ENCODE assay signal across 12 cellular contexts in genomic region chrX:65695849-65696248, GRCh38. TPM values are rescaled to one million over a fixed set of nuclear protein-coding genes. Genes with fewer than 3 reads are reported as not detected.
A peak's percentile ranks its signal among the peaks of the same experiment; 100 is the strongest.
DNase-seq lines count a peak whose midpoint lies in the region; TF ChIP-seq lines count a peak whose summit lies in the region.
"Had no signal": no experiment of that assay in that cellular context is flagged by ENCODE, and none has a peak within 500 bp of the region (broad histone marks: within the 10 kb centered on the region; RNA-seq: fewer than 3 reads in every experiment).

No MANE protein-coding gene starts in this region.

- no peaks in the 10 kb centered on the region for H3K9me2 ChIP-seq in OCI-LY1 (ENCODE audit: low read depth, low read length)
- no peaks in the 10 kb centered on the region for H3K9me2 ChIP-seq in hepatocyte (replicated peaks; ENCODE audit: insufficient read depth)

- H3K4me1 Mint-ChIP-seq in T-helper 2 cell treated with Interferon-gamma antibody and Interleukin-4, amounts not matched to agents 5 μg/mL and 100 μg/mL, for 36 hours (ENCODE audit: low read depth) = peaks cover 66% of the 10 kb centered on the region
- H3K4me1 Mint-ChIP-seq in endodermal cell = peaks cover 30% of the 10 kb centered on the region

- peaks cover 5% of the 10 kb centered on the region; the same call in 1 of the 2 replicates for H3F3A ChIP-seq in OCI-LY1 (ENCODE audit: insufficient read depth, low read length)

- peaks cover 37% of the 10 kb centered on the region for H3K36me3 Mint-ChIP-seq in T-helper 2 cell treated with Interferon-gamma antibody and Interleukin-4, amounts not matched to agents 5 μg/mL and 100 μg/mL, for 36 hours (ENCODE audit: low read depth)
- peaks cover 2% of the 10 kb centered on the region for H3K36me3 Mint-ChIP-seq in endodermal cell (ENCODE audit: low read depth)

- no peaks in the 10 kb centered on the region for H3K27me3 Mint-ChIP-seq in T-helper 2 cell treated with Interferon-gamma antibody and Interleukin-4, amounts not matched to agents 5 μg/mL and 100 μg/mL, for 36 hours (ENCODE audit: low read depth)
- no peaks in the 10 kb centered on the region for H3K27me3 Mint-ChIP-seq in endodermal cell (ENCODE audit: insufficient read depth)

- H3K4me1 ChIP-seq in OCI-LY1 (ENCODE audit: insufficient read depth, low read length, severe bottlenecking) = peaks cover 78% of the 10 kb centered on the region
- H3K4me1 ChIP-seq in endodermal cell (ENCODE audit: control insufficient read depth, insufficient read depth, low read length) = peaks cover 2% of the 10 kb centered on the region
- H3K4me1 ChIP-seq in spleen = peaks cover 53 to 100% (median 95%) of the 10 kb centered on the region in 6 donors
- no peaks in the 10 kb centered on the region for H3K4me1 ChIP-seq in hepatocyte (ENCODE audit: insufficient read depth)

- TF ChIP-seq POLR2A in spleen (IDR thresholded peaks at IDR 0.05) = no peak

- H3K27ac ChIP-seq in OCI-LY1 (ENCODE audit: low read depth, low read length, poor library complexity, severe bottlenecking) (peak overlapping the region; percentile 100), endodermal cell (ENCODE audit: low read depth, low read length) (no peak overlapping the region), spleen (peak overlapping the region in 7 of 8 donors; percentile 79 to 92 (median 83)), WERI-Rb-1 (no peak overlapping the region), hepatocyte (no peak overlapping the region)
- H3K27ac ChIP-seq: A549, VCaP had no signal

- peak overlapping the region; percentile 89 for H3K4me3 Mint-ChIP-seq in T-helper 2 cell treated with Interferon-gamma antibody and Interleukin-4, amounts not matched to agents 5 μg/mL and 100 μg/mL, for 36 hours
- no peak overlapping the region for H3K4me3 Mint-ChIP-seq in endodermal cell

- H3K9me3 ChIP-seq in OCI-LY1 (ENCODE audit: low read length) (no peaks in the 10 kb centered on the region), endodermal cell (ENCODE audit: control insufficient read depth, low read length) (no peaks in the 10 kb centered on the region), spleen (no peaks in the 10 kb centered on the region), WERI-Rb-1 (ENCODE audit: severe bottlenecking) (no peaks in the 10 kb centered on the region), hepatocyte (ENCODE audit: low read depth) (no peaks in the 10 kb centered on the region)
- H3K9me3 ChIP-seq: A549 had no signal

- no peaks in the 10 kb centered on the region for H3K9me3 Mint-ChIP-seq in T-helper 2 cell treated with Interferon-gamma antibody and Interleukin-4, amounts not matched to agents 5 μg/mL and 100 μg/mL, for 36 hours
- H3K9me3 Mint-ChIP-seq in endodermal cell = peaks cover 53% of the 10 kb centered on the region

- no peaks in the 10 kb centered on the region for H3K36me3 ChIP-seq in OCI-LY1 (ENCODE audit: insufficient read depth, low read length)
- H3K36me3 ChIP-seq in endodermal cell (ENCODE audit: control insufficient read depth, insufficient read depth, low read length) = no peaks in the 10 kb centered on the region
- H3K36me3 ChIP-seq in spleen = peaks cover 0 to 14% (median 0%) of the 10 kb centered on the region in 6 donors
- no peaks in the 10 kb centered on the region for H3K36me3 ChIP-seq in WERI-Rb-1
- no peaks in the 10 kb centered on the region for H3K36me3 ChIP-seq in hepatocyte (replicated peaks; ENCODE audit: insufficient read depth, low read depth)

- H2AFZ ChIP-seq in OCI-LY1 (ENCODE audit: low read length) (no peak overlapping the region), hepatocyte (no peak overlapping the region)

- no peaks in the 10 kb centered on the region for H3K27me3 ChIP-seq in OCI-LY1 (ENCODE audit: insufficient read depth, low read length)
- H3K27me3 ChIP-seq in endodermal cell (ENCODE audit: control insufficient read depth, insufficient read depth, low read length, poor library complexity, severe bottlenecking) = no peaks in the 10 kb centered on the region
- H3K27me3 ChIP-seq in spleen (replicated peaks in 1 of 7) = no peaks in the 10 kb centered on the region
- peaks cover 8% of the 10 kb centered on the region for H3K27me3 ChIP-seq in WERI-Rb-1 (ENCODE audit: insufficient read depth, low read depth, severe bottlenecking)
- no peaks in the 10 kb centered on the region for H3K27me3 ChIP-seq in hepatocyte

- intact Hi-C loops in spleen (cut with DNase I; ENCODE audit: low total_unique reads) = no loop called here

- TF ChIP-seq CTCF in OCI-LY1 (IDR thresholded peaks at IDR 0.05; ENCODE audit: low read length) = no peak
- TF ChIP-seq CTCF in endodermal cell (conservative IDR thresholded peaks at IDR 0.05) = no peak
- TF ChIP-seq CTCF in spleen (IDR thresholded peaks at IDR 0.05 in 8 of 11, conservative IDR thresholded peaks at IDR 0.05 in 3 of 11) = no peak
- TF ChIP-seq CTCF in WERI-Rb-1 (IDR thresholded peaks at IDR 0.05; ENCODE audit: low read depth, low read length) = no peak
- TF ChIP-seq CTCF in hepatocyte (IDR thresholded peaks at IDR 0.05; ENCODE audit: poor library complexity) = no peak

- H3K27ac Mint-ChIP-seq in T-helper 2 cell treated with Interferon-gamma antibody and Interleukin-4, amounts not matched to agents 5 μg/mL and 100 μg/mL, for 36 hours = peak overlapping the region; percentile 96
- H3K27ac Mint-ChIP-seq in endodermal cell = peak overlapping the region; percentile 75

- H4K20me1 ChIP-seq in OCI-LY1 (ENCODE audit: insufficient read depth, low read length) = no peaks in the 10 kb centered on the region
- no peaks in the 10 kb centered on the region for H4K20me1 ChIP-seq in hepatocyte (ENCODE audit: insufficient read depth, poor library complexity, severe bottlenecking)

- peak overlapping the region; percentile 54 for H3K4me2 ChIP-seq in OCI-LY1 (ENCODE audit: low read length)
- no peak overlapping the region for H3K4me2 ChIP-seq in hepatocyte
- H3K4me2 ChIP-seq: A549 had no signal

- peaks cover 9% of the 10 kb centered on the region; the same call in 1 of the 2 replicates for H3K79me2 ChIP-seq in OCI-LY1 (ENCODE audit: insufficient read depth, low read length)
- H3K79me2 ChIP-seq in hepatocyte = peaks cover 2% of the 10 kb centered on the region

- peak overlapping the region; percentile 40 for H3K4me3 ChIP-seq in OCI-LY1 (ENCODE audit: low read depth, low read length, poor library complexity, severe bottlenecking)
- H3K4me3 ChIP-seq in endodermal cell (ENCODE audit: low read length) = no peak overlapping the region
- H3K4me3 ChIP-seq in spleen = peak overlapping the region in 1 of 8 donors; percentile 56
- no peak overlapping the region for H3K4me3 ChIP-seq in WERI-Rb-1 (ENCODE audit: low read depth, low read length)
- no peak overlapping the region for H3K4me3 ChIP-seq in hepatocyte
- H3K4me3 ChIP-seq: A549 had no signal

- no peak for DNase-seq in T-helper 2 cell treated with Interferon-gamma antibody and Interleukin-4, amounts not matched to agents 5 μg/mL and 100 μg/mL, for 36 hours (ENCODE audit: low spot score)
- no peak for DNase-seq in T-helper 2 cell
- DNase-seq in endodermal cell = no peak
- DNase-seq in spleen = no peak
- no peak for DNase-seq in NCI-H526 treated with DMSO at 0.1 percent for 48 hours (lab: John Stamatoyannopoulos, UW)
- DNase-seq in WERI-Rb-1 = no peak
- DNase-seq in hepatocyte (ENCODE audit: low spot score) = no peak
- DNase-seq: amygdala, NCI-H1417 treated with DMSO at 0.1 percent for 48 hours had no signal

- WGBS in endodermal cell (ENCODE audit: insufficient coverage in 1 of 2, insufficient read length in 1 of 2), 2 experiments = no CpG with 5 or more reads among the region's 1 CpG
- 18 to 50% (median 26%) methylated on average over 1 of the region's 1 CpG for whole genome bisulfite sequencing in spleen, 5 donors
- WGBS in hepatocyte (ENCODE audit: low lambda C conversion rate, missing lambda C conversion rate) = 44% methylated on average over 1 of the region's 1 CpG

- peak overlapping the region; percentile 72 for H3K9ac ChIP-seq in OCI-LY1 (ENCODE audit: low read length)
- H3K9ac ChIP-seq in endodermal cell (ENCODE audit: extremely low read depth, low read length, poor library complexity, severe bottlenecking) = no peak overlapping the region

RNA-seq across cellular contexts. Expression of gene MSN, which starts 28.4 kb away (rescaled TPM):
- 100 to 1,000 TPM; 141 to 188 TPM for total RNA-seq in endodermal cell
- 193 TPM for polyA plus RNA-seq in endodermal cell (2013, experiment 1 of 2)
- 187 TPM for polyA plus RNA-seq in endodermal cell (2013, experiment 2 of 2)
- 100 to 1,000 TPM; 298 to 396 (median 335) TPM for total RNA-seq in spleen
- 100 to 1,000 TPM; 101 to 197 (median 129) TPM for polyA plus RNA-seq in spleen
- total RNA-seq in hepatocyte = 59.0 and 73.0 TPM in 2 replicates
- polyA plus RNA-seq in hepatocyte = 73.5 and 81.9 TPM in 2 replicates

Comparison
In these comparisons a context has a peak if more than half of its experiments do, and no peak if none do; other contexts are left out.
1. H3K27ac ChIP-seq: peak in OCI-LY1 (single experiment) and spleen (7 of 8); none in endodermal cell (single experiment), WERI-Rb-1 (single experiment) and hepatocyte (single experiment).